13 cellular contexts compared by ENCODE assay signal in genomic region chr5:123094919-123095693, GRCh38. TPM values are rescaled to one million over a fixed set of nuclear protein-coding genes. Genes with fewer than 3 reads are reported as not detected.
DNase-seq lines count a peak whose midpoint lies in the region; ATAC-seq, FAIRE-seq and TF ChIP-seq lines count a peak whose summit lies in the region.
"Had no signal": no experiment of that assay in that cellular context is flagged by ENCODE, and none has a peak within 500 bp of the region (broad histone marks: within the 10 kb centered on the region; RNA-seq: fewer than 3 reads in every experiment).

No MANE protein-coding gene starts in this region.

- 41% methylated on average over 26 of the region's 63 CpGs for WGBS in SK-N-SH (ENCODE audit: low lambda C conversion rate)
- 1% methylated on average over 37 of the region's 63 CpGs; no CpG with 5 or more reads in 1 of the 2 experiments for WGBS in H1 (ENCODE audit: extremely low coverage in 1 of 2, insufficient coverage in 1 of 2, insufficient read length in 1 of 2, insufficient replicate concordance in 2 of 2, low coverage in 1 of 2, low lambda C conversion rate in 2 of 2, missing lambda C conversion rate in 1 of 2), 2 experiments
- 4 to 12% methylated on average over 61 to 63 of the region's 63 CpGs for WGBS in lung, 2 donors

- no peaks in the 10 kb centered on the region for H3K79me2 ChIP-seq in SK-N-SH (ENCODE audit: insufficient read depth)
- H3K79me2 ChIP-seq in H1 (ENCODE audit: control insufficient read depth in 1 of 2, insufficient read depth in 2 of 2, low read length in 2 of 2) = no peaks in the 10 kb centered on the region

- H3K23ac ChIP-seq in H1 (ENCODE audit: insufficient read length) = no peak overlapping the region

- peaks cover 44% of the 10 kb centered on the region for H3K4me1 Mint-ChIP-seq in stimulated activated memory B cell treated with anti-CD40 and anti-IgM and Interleukin-4, amounts not matched to agents 10 μg/mL and 1 μg/mL and 100 μg/mL, for 72 hours

- TF ChIP-seq RAD21 in SK-N-SH (IDR thresholded peaks at IDR 0.05; ENCODE audit: low read length) = no peak
- peak; percentile 50 to 58; a peak in 3 of 4 replicates for TF ChIP-seq RAD21 in H1 (IDR thresholded peaks at IDR 0.05 in 1 of 2, conservative IDR thresholded peaks at IDR 0.05 in 1 of 2; ENCODE audit: low read depth in 2 of 2, low read length in 2 of 2)

- H3K18ac ChIP-seq in H1 (ENCODE audit: extremely low read depth, low read length) = 0 out of 2 replicates have a peak overlapping the region, but pooled peaks have one; percentile 28

- peaks cover 50% of the 10 kb centered on the region for H3K27me3 ChIP-seq in SK-N-SH (ENCODE audit: insufficient read depth)
- peaks cover 81 to 100% (median 93%) of the 10 kb centered on the region in 4 experiments for H3K27me3 ChIP-seq in H1 (replicated peaks in 1 of 4; ENCODE audit: control insufficient read depth in 3 of 4, extremely low read depth in 1 of 4, insufficient read depth in 3 of 4, low read length in 3 of 4)
- peaks cover 3% of the 10 kb centered on the region for H3K27me3 ChIP-seq in lung (ENCODE audit: control insufficient read depth, insufficient read depth)

- TF ChIP-seq POLR2A in H1 (IDR thresholded peaks at IDR 0.05; ENCODE audit: control extremely low read depth in 1 of 2, low read depth in 2 of 2, low read length in 2 of 2) = no peak

- H3K36me3 Mint-ChIP-seq in stimulated activated memory B cell treated with anti-CD40 and anti-IgM and Interleukin-4, amounts not matched to agents 10 μg/mL and 1 μg/mL and 100 μg/mL, for 72 hours = no peaks in the 10 kb centered on the region

- H2BK20ac ChIP-seq in H1 (ENCODE audit: low read length) = no peak overlapping the region

- H3K79me1 ChIP-seq in H1 (ENCODE audit: low read depth, low read length) = no peaks in the 10 kb centered on the region

- no peak for ATAC-seq in SK-N-SH treated with all-trans-retinoic acid at 6 μM for 48 hours
- no peak for ATAC-seq in lung (ENCODE audit: insufficient read depth, low FRiP score)
- no peak for ATAC-seq in stimulated activated memory B cell treated with anti-CD40 and anti-IgM and Interleukin-4, amounts not matched to agents 10 μg/mL and 1 μg/mL and 100 μg/mL, for 72 hours
- ATAC-seq: heart left ventricle had no signal

- no peak overlapping the region for H4K5ac ChIP-seq in H1 (ENCODE audit: insufficient read length, low read depth, low read length)

- FAIRE-seq in H1 (lab: Jason Lieb, UNC) (no peak), RCC 7860 (lab: Jason Lieb, UNC) (no peak), HTR-8/SVneo (lab: Jason Lieb, UNC) (no peak)

- H3K4me3 ChIP-seq in SK-N-SH (ENCODE audit: low read depth in 2 of 2, low read length in 1 of 2) (peak overlapping the region in 1 of 2 experiments; percentile 29; a peak in 1 of 4 replicates), H1 (ENCODE audit: extremely low read depth in 1 of 4, insufficient read depth in 2 of 4, low read depth in 3 of 4, low read length in 4 of 4) (peak overlapping the region; percentile 27 to 61 (median 39)), lung (peak overlapping the region; percentile 12)
- H3K4me3 ChIP-seq: thyroid gland had no signal

- H3K9me3 ChIP-seq in SK-N-SH = no peaks in the 10 kb centered on the region
- H3K9me3 ChIP-seq in H1 (ENCODE audit: insufficient read depth in 2 of 2, low read depth in 1 of 2, low read length in 1 of 2) = no peaks in the 10 kb centered on the region; a peak in 1 of 4 replicates
- H3K9me3 ChIP-seq in lung (ENCODE audit: control insufficient read depth in 2 of 2, insufficient read depth in 1 of 2, low read length in 1 of 2) = peaks cover 0 to 8% of the 10 kb centered on the region in 2 donors
- H3K9me3 ChIP-seq: heart left ventricle, thyroid gland had no signal

- H2BK120ac ChIP-seq in H1 (replicated peaks; ENCODE audit: low read depth, low read length) = no peak overlapping the region

- H2AK5ac ChIP-seq in H1 (ENCODE audit: low read depth, low read length) = no peak overlapping the region

- no peaks in the 10 kb centered on the region for H3K9me2 ChIP-seq in SK-N-SH

- H3K4me1 ChIP-seq in SK-N-SH (ENCODE audit: control insufficient read depth in 1 of 2, insufficient read depth in 2 of 2, low read depth in 1 of 2, low read length in 1 of 2) (peaks cover 0 to 29% of the 10 kb centered on the region in 2 experiments; a peak in 1 of 4 replicates), H1 (replicated peaks in 1 of 4; ENCODE audit: control insufficient read depth in 3 of 4, insufficient read depth in 4 of 4, low read length in 3 of 4) (peaks cover 4 to 34% (median 13%) of the 10 kb centered on the region in 4 experiments), lung (ENCODE audit: control insufficient read depth in 2 of 2, insufficient read depth in 2 of 2, low read length in 2 of 2) (peaks cover 0 to 14% of the 10 kb centered on the region in 2 donors)

- peak; percentile 76 for DNase-seq in SK-N-SH
- peak in 1 of 2 experiments; percentile 85 for DNase-seq in H1 (ENCODE audit: low read depth in 1 of 2, low spot score in 2 of 2)
- DNase-seq in lung (ENCODE audit: low spot score) = no peak
- DNase-seq in RCC 7860 (ENCODE audit: low spot score) = no peak
- DNase-seq in NCI-H187 (lab: John Stamatoyannopoulos, UW) = no peak
- no peak for DNase-seq in HTR-8/SVneo (ENCODE audit: insufficient read length, low spot score)
- DNase-seq: amygdala, thyroid gland had no signal

- H2BK15ac ChIP-seq in H1 (ENCODE audit: low read length) = no peak overlapping the region

- no peak overlapping the region for H3K27ac Mint-ChIP-seq in stimulated activated memory B cell treated with anti-CD40 and anti-IgM and Interleukin-4, amounts not matched to agents 10 μg/mL and 1 μg/mL and 100 μg/mL, for 72 hours

- H3K9ac ChIP-seq in SK-N-SH = no peak overlapping the region
- no peak overlapping the region for H3K9ac ChIP-seq in H1 (replicated peaks in 1 of 4; ENCODE audit: extremely low read depth in 1 of 4, low read depth in 3 of 4, low read length in 3 of 4)

- no peak overlapping the region for H3K27ac ChIP-seq in SK-N-SH (ENCODE audit: low read depth in 2 of 2, low read length in 1 of 2)
- no peak overlapping the region for H3K27ac ChIP-seq in H1 (ENCODE audit: low read depth, low read length)
- peak overlapping the region in 1 of 2 donors; percentile 67 for H3K27ac ChIP-seq in lung (ENCODE audit: low read depth in 1 of 2, low read length in 1 of 2)
- H3K27ac ChIP-seq: 22Rv1 had no signal

- H3K4ac ChIP-seq in H1 (replicated peaks; ENCODE audit: insufficient read length, low read depth, low read length) = no peak overlapping the region

- TF ChIP-seq CTCF in SK-N-SH (IDR thresholded peaks at IDR 0.05) (no peak), H1 (IDR thresholded peaks at IDR 0.05; ENCODE audit: control extremely low read depth in 1 of 3, insufficient read depth in 1 of 3, low read depth in 1 of 3, low read length in 3 of 3) (peak in 2 of 3 experiments; percentile 40 to 42; a peak in 3 of 4 replicates), lung (IDR thresholded peaks at IDR 0.05; ENCODE audit: control extremely low read depth, extremely low read depth) (no peak)

- H4K91ac ChIP-seq in H1 (replicated peaks; ENCODE audit: insufficient read length, low read length) = no peak overlapping the region

- H3K23me2 ChIP-seq in H1 (ENCODE audit: low read depth, low read length) = peaks cover 19% of the 10 kb centered on the region; the same call in 1 of the 2 replicates

- H4K8ac ChIP-seq in H1 (ENCODE audit: extremely low read depth, insufficient read depth, low read length) = no peak overlapping the region; the same call in 1 of the 2 replicates

- H3K4me2 ChIP-seq in SK-N-SH = no peak overlapping the region
- peak overlapping the region; percentile 84 to 94 for H3K4me2 ChIP-seq in H1 (ENCODE audit: insufficient read depth in 1 of 2, low read depth in 2 of 2, low read length in 2 of 2)

- peaks cover 91% of the 10 kb centered on the region for H3K27me3 Mint-ChIP-seq in stimulated activated memory B cell treated with anti-CD40 and anti-IgM and Interleukin-4, amounts not matched to agents 10 μg/mL and 1 μg/mL and 100 μg/mL, for 72 hours

- H2BK5ac ChIP-seq in H1 (ENCODE audit: low read depth, low read length) = no peak overlapping the region

- H4K20me1 ChIP-seq in SK-N-SH (ENCODE audit: insufficient read depth) = no peaks in the 10 kb centered on the region
- H4K20me1 ChIP-seq in H1 (replicated peaks in 1 of 2; ENCODE audit: control insufficient read depth in 1 of 2, insufficient read depth in 2 of 2, low read length in 2 of 2) = peaks cover 4 to 14% of the 10 kb centered on the region in 2 experiments

- POLR2A ChIA-PET in SK-N-SH (lab: Yijun Ruan, JAX) (no interaction called here), H1 (lab: Charles Lee; ENCODE audit: partially characterized antibody) (interaction anchor here (0.9 kb wide), 1 partner anchor 8 kb away, joined by 3 read pairs; no protein-coding TSS in a partner anchor)

- H3K56ac ChIP-seq in H1 (replicated peaks; ENCODE audit: insufficient read length, low read depth, low read length) = no peak overlapping the region

- H2AFZ ChIP-seq in SK-N-SH (ENCODE audit: low read depth) (no peak overlapping the region), H1 (ENCODE audit: low read length) (no peak overlapping the region)

- no peak overlapping the region for H3K14ac ChIP-seq in H1 (ENCODE audit: insufficient read length)

- CTCF ChIA-PET in SK-N-SH (lab: Yijun Ruan, JAX) (interaction anchor here (0.7 to 2.0 kb wide), 7 partner anchors 8 to 249 kb away, joined by 3 to 6 read pairs (median 3); no protein-coding TSS in a partner anchor), H1 (lab: Charles Lee; ENCODE audit: partially characterized antibody) (interaction anchor here (0.7 to 3.1 kb wide), 12 partner anchors 10 to 575 kb away, joined by 3 to 21 read pairs (median 4); no protein-coding TSS in a partner anchor)

- H3K9me3 Mint-ChIP-seq in stimulated activated memory B cell treated with anti-CD40 and anti-IgM and Interleukin-4, amounts not matched to agents 10 μg/mL and 1 μg/mL and 100 μg/mL, for 72 hours = no peaks in the 10 kb centered on the region

- no peak for TF ChIP-seq EP300 in SK-N-SH (IDR thresholded peaks at IDR 0.05; ENCODE audit: borderline replicate concordance in 1 of 2, low read depth in 1 of 2, low read length in 1 of 2)
- no peak for TF ChIP-seq EP300 in H1 (IDR thresholded peaks at IDR 0.05; ENCODE audit: borderline replicate concordance in 1 of 2, low read depth in 2 of 2, low read length in 2 of 2)

- no peak overlapping the region for H2BK12ac ChIP-seq in H1 (ENCODE audit: low read depth, low read length)

- peak overlapping the region; percentile 40 for H3K4me3 Mint-ChIP-seq in stimulated activated memory B cell treated with anti-CD40 and anti-IgM and Interleukin-4, amounts not matched to agents 10 μg/mL and 1 μg/mL and 100 μg/mL, for 72 hours

- no peaks in the 10 kb centered on the region for H3F3A ChIP-seq in SK-N-SH (replicated peaks; ENCODE audit: insufficient read depth)

- H3K36me3 ChIP-seq in SK-N-SH (replicated peaks in 1 of 2; ENCODE audit: control insufficient read depth in 1 of 2, insufficient read depth in 2 of 2, low read length in 1 of 2) (no peaks in the 10 kb centered on the region), H1 (ENCODE audit: control insufficient read depth in 2 of 4, insufficient read depth in 4 of 4, low read length in 3 of 4) (peaks cover 0 to 6% (median 0%) of the 10 kb centered on the region in 4 experiments; a peak in 1 of 8 replicates), lung (ENCODE audit: control insufficient read depth in 2 of 2, insufficient read depth in 2 of 2, low read length in 2 of 2) (no peaks in the 10 kb centered on the region)
- H3K36me3 ChIP-seq: heart left ventricle, thyroid gland had no signal

RNA-seq across cellular contexts. Expression of gene PRDM6, which starts 6.1 kb away (rescaled TPM):
- polyA plus RNA-seq in SK-N-SH (2012; rRNA removed) (0.10 and 0.21 TPM in 2 replicates), H1 (2011; rRNA removed) (0.08 and 0.17 TPM in 2 replicates), lung (1 to 10 TPM; 1.0 to 1.8 TPM)
- polyA plus RNA-seq in SK-N-SH (2012; cell fraction: cytosol; rRNA removed) = 0.22 and 0.24 TPM in 2 replicates
- polyA plus RNA-seq in SK-N-SH (2012; cell fraction: nucleus; rRNA removed) = 0.91 and 1.00 TPM in 2 replicates
- 0.04 and 0.08 TPM in 2 replicates for total RNA-seq in H1 (2021; fragmentation: NEBNext Ultra II Directional; extraction: Animal tissue kit (Norgen Biotek cat#: 25700))
- polyA plus RNA-seq in H1 (2011; cell fraction: cytosol; rRNA removed) = 0.22 TPM
- 0.31 TPM for polyA plus RNA-seq in H1 (2011; cell fraction: nucleus; rRNA removed)
- polyA plus RNA-seq in H1 (2012, experiment 1 of 2) = 0.01 TPM in 1 of 4 replicates, not detected in the others
- 0.01 TPM for polyA plus RNA-seq in H1 (2012, experiment 2 of 2)
- polyA plus RNA-seq in H1 (2013, experiment 1 of 2) = 0.02 TPM
- polyA plus RNA-seq in H1 (2013, experiment 2 of 2) = 0.09 TPM
- 0.03 and 0.20 TPM in 2 replicates for polyA minus RNA-seq in H1 (2011; rRNA and poly(A)+ RNA removed)
- not detected for polyA minus RNA-seq in H1 (2011; cell fraction: cytosol; rRNA and poly(A)+ RNA removed)
- 0.10 TPM for polyA minus RNA-seq in H1 (2011; cell fraction: nucleus; rRNA and poly(A)+ RNA removed)
- 10 to 100 TPM in 1 of 2 donors, 1 to 10 TPM in 1; 7.8 to 20.0 TPM for total RNA-seq in lung

RNA-seq across cellular contexts. Expression of gene PPIC, which starts 58.6 kb away (rescaled TPM):
- 50.6 and 55.1 TPM in 2 replicates for polyA plus RNA-seq in SK-N-SH (2012; rRNA removed)
- polyA plus RNA-seq in SK-N-SH (2012; cell fraction: cytosol; rRNA removed) = 65.6 and 68.5 TPM in 2 replicates
- polyA plus RNA-seq in SK-N-SH (2012; cell fraction: nucleus; rRNA removed) = 15.7 and 19.4 TPM in 2 replicates
- total RNA-seq in H1 (2021; fragmentation: NEBNext Ultra II Directional; extraction: Animal tissue kit (Norgen Biotek cat#: 25700)) = 9.0 and 10.4 TPM in 2 replicates
- 7.9 and 8.5 TPM in 2 replicates for polyA plus RNA-seq in H1 (2011; rRNA removed)
- polyA plus RNA-seq in H1 (2011; cell fraction: cytosol; rRNA removed) = 12.6 TPM
- 3.8 TPM for polyA plus RNA-seq in H1 (2011; cell fraction: nucleus; rRNA removed)
- polyA plus RNA-seq in H1 (2012, experiment 1 of 2) = 9.8 to 10.8 TPM (median 10.4 TPM) in 4 replicates
- 2.7 TPM for polyA plus RNA-seq in H1 (2012, experiment 2 of 2)
- 11.0 TPM for polyA plus RNA-seq in H1 (2013, experiment 1 of 2)
- polyA plus RNA-seq in H1 (2013, experiment 2 of 2) = 13.9 TPM
- 9.0 and 13.2 TPM in 2 replicates for polyA minus RNA-seq in H1 (2011; rRNA and poly(A)+ RNA removed)
- 4.1 TPM for polyA minus RNA-seq in H1 (2011; cell fraction: cytosol; rRNA and poly(A)+ RNA removed)
- 2.7 TPM for polyA minus RNA-seq in H1 (2011; cell fraction: nucleus; rRNA and poly(A)+ RNA removed)
- total RNA-seq in lung = 10 to 100 TPM; 26.4 to 40.3 TPM
- 10 to 100 TPM; 21.4 to 36.1 TPM for polyA plus RNA-seq in lung
- total RNA-seq: mononuclear cell had no signal

Comparison
In these comparisons a context has a peak if more than half of its experiments do, and no peak if none do; other contexts are left out.
1. CTCF ChIP-seq: peak in H1 (2 of 3); none in SK-N-SH (single experiment) and lung (single experiment).
2. Of the 17 proteins assayed by ChIP-seq in both H1 and SK-N-SH: peak only in H1: CTCF, MAX, RAD21 and YY1; only in SK-N-SH: none; in both: none; in neither: 13.